8 cellular contexts compared by ENCODE assay signal in the genomic region with DNA sequence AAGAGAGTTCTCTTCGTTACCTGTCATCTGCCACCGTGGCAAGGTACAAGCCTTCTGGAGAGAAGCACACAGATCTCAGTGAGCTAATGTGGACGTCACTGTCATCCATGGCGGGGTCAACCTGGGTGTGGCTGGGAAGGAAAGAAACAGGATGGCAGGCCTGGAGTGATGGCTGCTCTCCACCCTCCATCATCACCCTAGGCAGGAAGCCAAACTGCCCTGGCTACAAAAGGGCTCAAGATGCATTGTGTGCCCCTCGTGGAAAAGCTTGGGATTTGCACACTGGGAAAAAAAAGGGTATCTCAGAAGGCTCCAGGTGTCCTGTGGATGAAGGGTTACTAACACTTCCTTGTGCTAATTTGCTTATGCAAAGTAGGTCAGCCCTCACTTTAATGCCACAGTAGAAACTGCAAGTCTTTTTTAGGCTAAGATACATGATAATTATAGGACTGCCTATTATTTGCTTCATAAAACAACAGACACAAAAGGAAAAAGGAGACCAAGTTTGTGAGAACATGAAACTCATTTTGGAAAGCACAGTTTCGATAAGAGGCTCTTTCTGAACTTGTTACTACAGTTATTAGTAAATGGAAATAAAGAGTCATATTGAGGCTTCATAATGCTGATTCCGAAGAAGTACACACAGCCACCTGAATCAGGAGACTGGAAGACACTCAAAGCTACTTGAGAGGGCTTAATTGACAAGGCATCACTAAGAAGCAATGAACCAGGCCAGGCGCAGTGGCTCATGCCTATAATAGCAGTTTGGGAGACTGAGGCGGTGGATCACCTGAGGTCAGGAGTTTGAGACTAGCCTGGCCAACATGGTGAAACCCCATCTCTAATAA. TPM values are rescaled to one million over a fixed set of nuclear protein-coding genes. Genes with fewer than 3 reads are reported as not detected.
DNase-seq lines count a peak whose midpoint lies in the region; TF ChIP-seq lines count a peak whose summit lies in the region.

No MANE protein-coding gene starts in this region.

- CTCF ChIA-PET in A673 (lab: Charles Lee) = interaction anchor here (1.0 kb wide), 2 partner anchors 158 to 161 kb away, joined by 5 to 12 read pairs; no protein-coding TSS in a partner anchor

- H3K27ac ChIP-seq in A673 (ENCODE audit: low read depth, low read length, poor library complexity, severe bottlenecking) = no peak overlapping the region
- H3K27ac ChIP-seq in colonic mucosa = no peak overlapping the region

- H3K4me3 Mint-ChIP-seq in type B pancreatic cell = no peak overlapping the region

- peaks cover 93% of the 10 kb centered on the region for H3K36me3 ChIP-seq in A673 (ENCODE audit: insufficient read depth, low read length, poor library complexity, severe bottlenecking)
- peaks cover 18% of the 10 kb centered on the region for H3K36me3 ChIP-seq in colonic mucosa

- H3K27me3 Mint-ChIP-seq in type B pancreatic cell = no peaks in the 10 kb centered on the region

- intact Hi-C loops in A673 (cut with micrococcal nuclease; ENCODE audit: unreplicated experiment) (loop anchor here (2.0 kb wide), 1 partner anchor 161 kb away; no protein-coding TSS in a partner anchor), colonic mucosa (cut with DNase I) (no loop called here)

- no peak for TF ChIP-seq CTCF in A673 (conservative IDR thresholded peaks at IDR 0.05; ENCODE audit: low read depth, low read length)
- TF ChIP-seq CTCF in GM12865 (IDR thresholded peaks at IDR 0.05; ENCODE audit: insufficient read depth, low read depth, low read length, missing control alignments) = no peak
- TF ChIP-seq CTCF in HFF-Myc (IDR thresholded peaks at IDR 0.05; ENCODE audit: low read depth, low read length, missing control alignments) = no peak
- TF ChIP-seq CTCF in colonic mucosa (IDR thresholded peaks at IDR 0.05) = peak; percentile 1
- TF ChIP-seq CTCF in type B pancreatic cell (conservative IDR thresholded peaks at IDR 0.05) = peak; percentile 1

- no TSS peak for BruUV-seq in A673 (replicated peaks; lab: Mats Ljungman, UMichigan)

- H3K4me3 ChIP-seq in A673 (ENCODE audit: low read depth, low read length, poor library complexity, severe bottlenecking) (no peak overlapping the region), GM12865 (ENCODE audit: low read depth, low read length) (no peak overlapping the region), HFF-Myc (replicated peaks; ENCODE audit: low read depth, low read length) (no peak overlapping the region), colonic mucosa (no peak overlapping the region)

- H3K9me3 ChIP-seq in A673 (ENCODE audit: low read depth, low read length, poor library complexity, severe bottlenecking) (no peaks in the 10 kb centered on the region), colonic mucosa (no peaks in the 10 kb centered on the region)

- POLR2A ChIA-PET in A673 (lab: Charles Lee; ENCODE audit: low non-redundant PET) = interaction anchor here (0.6 kb wide), 1 partner anchor 184 kb away, joined by 3 read pairs; no protein-coding TSS in a partner anchor

- no peaks in the 10 kb centered on the region for H3K27me3 ChIP-seq in A673 (replicated peaks; ENCODE audit: insufficient read depth, low read depth, low read length, poor library complexity)
- no peaks in the 10 kb centered on the region for H3K27me3 ChIP-seq in colonic mucosa

- peaks cover 31% of the 10 kb centered on the region for H3K36me3 Mint-ChIP-seq in type B pancreatic cell

- H3K27ac Mint-ChIP-seq in type B pancreatic cell = peak overlapping the region; percentile 79

- peaks cover 7% of the 10 kb centered on the region for H3K4me1 Mint-ChIP-seq in type B pancreatic cell (ENCODE audit: unreplicated experiment)

- H3K9me3 Mint-ChIP-seq in type B pancreatic cell = no peaks in the 10 kb centered on the region

- DNase-seq in A673 (ENCODE audit: low spot score) (peak; percentile 33), GM12865 (ENCODE audit: low read depth) (peak; percentile 84), HFF-Myc (ENCODE audit: extremely low read depth, low read depth) (peak; percentile 21), NCI-H1105 (lab: John Stamatoyannopoulos, UW) (peak; percentile 51), colonic mucosa (peak; percentile 30), type B pancreatic cell (ENCODE audit: extremely low spot score, unreplicated experiment) (no peak), NCI-H187 treated with DMSO at 0.1 percent for 48 hours (lab: John Stamatoyannopoulos, UW) (no peak), NCI-H774 (lab: John Stamatoyannopoulos, UW) (no peak)

- no peak overlapping the region for H3K9ac ChIP-seq in colonic mucosa (ENCODE audit: low read depth in 2 of 2, low read length in 2 of 2)

- H3K4me1 ChIP-seq in A673 (ENCODE audit: insufficient read depth, low read length, poor library complexity, severe bottlenecking) = no peaks in the 10 kb centered on the region
- H3K4me1 ChIP-seq in colonic mucosa = no peaks in the 10 kb centered on the region

RNA-seq across cellular contexts. Expression of a gene that starts 18.9 kb away (rescaled TPM):
- 62.1 and 66.3 TPM in 2 replicates for total RNA-seq in A673 (2021)
- total RNA-seq in colonic mucosa = 10 to 100 TPM in 1 of 2 donors, 1 to 10 TPM in 1; 9.4 to 36.0 TPM
- total RNA-seq in type B pancreatic cell (ENCODE audit: low replicate concordance) = 24.4 and 41.9 TPM in 2 replicates

RNA-seq across cellular contexts. Expression of a gene that starts 25.6 kb away (rescaled TPM):
- total RNA-seq in A673 (2021) (97.9 and 122 TPM in 2 replicates), colonic mucosa (100 to 1,000 TPM in 1 of 2 donors, 10 to 100 TPM in 1; 99.1 to 120 TPM), type B pancreatic cell (ENCODE audit: low replicate concordance) (46.0 and 58.1 TPM in 2 replicates)

Comparison
In these comparisons a context has a peak if more than half of its experiments do, and no peak if none do; other contexts are left out.
1. DNase-seq: peak in A673 (single experiment), GM12865 (single experiment), HFF-Myc (single experiment), NCI-H1105 (single experiment) and colonic mucosa (single experiment); none in type B pancreatic cell (single experiment), NCI-H187 treated with DMSO at 0.1 percent for 48 hours (single experiment) and NCI-H774 (single experiment).
2. CTCF ChIP-seq: peak in colonic mucosa (single experiment) and type B pancreatic cell (single experiment); none in A673 (single experiment), GM12865 (single experiment) and HFF-Myc (single experiment).